Comparison of ENCODE assay signal across 15 cellular contexts in genomic region chr2:128162266-128162665, GRCh38.
"Had no signal": no experiment of that assay in that cellular context is flagged by ENCODE, and none has a peak within 500 bp of the region (broad histone marks: within the 10 kb centered on the region; RNA-seq: fewer than 3 reads in every experiment).

No MANE protein-coding gene starts in this region.

- H3K4me3 ChIP-seq: coronary artery, heart left ventricle, smooth muscle cell, transverse colon had no signal

- H3K4me1 ChIP-seq: transverse colon had no signal

- ATAC-seq: activated T-helper 17 cell treated with anti-CD3 and anti-CD28 coated beads, Interleukin-2, amount 50 U/mL, for 72 hours; left lobe of liver; stimulated activated effector memory CD8-positive, alpha-beta T cell treated with anti-CD3 and anti-CD28 coated beads, Interleukin-12 subunit alpha, Interleukin-12 subunit beta, amount 100 ng/mL, for 72 hours; T-cell had no signal

- H3K4me1 Mint-ChIP-seq: stimulated activated effector memory CD8-positive, alpha-beta T cell treated with anti-CD3 and anti-CD28 coated beads, Interleukin-12 subunit alpha, Interleukin-12 subunit beta, amount 100 ng/mL, for 72 hours had no signal

- H3K4me3 Mint-ChIP-seq: activated B cell treated with CpG ODN at 0.5 μM for 24 hours; activated naive CD4-positive, alpha-beta T cell treated with anti-CD3 and anti-CD28 coated beads for 36 hours; activated T-helper 17 cell treated with anti-CD3 and anti-CD28 coated beads, Interleukin-2, amount 50 U/mL, for 72 hours; stimulated activated effector memory CD8-positive, alpha-beta T cell treated with anti-CD3 and anti-CD28 coated beads, Interleukin-12 subunit alpha, Interleukin-12 subunit beta, amount 100 ng/mL, for 72 hours; T-cell had no signal

- H3K27me3 Mint-ChIP-seq: activated B cell treated with CpG ODN at 0.5 μM for 24 hours; activated T-helper 17 cell treated with anti-CD3 and anti-CD28 coated beads, Interleukin-2, amount 50 U/mL, for 72 hours; T-cell had no signal

- DNase-seq: activated B cell treated with CpG ODN at 0.5 μM for 24 hours; activated CD4-positive, alpha-beta T cell treated with anti-CD3 and anti-CD28 coated beads, Interleukin-2, amount 50 U/mL, for 1 hour; activated naive CD4-positive, alpha-beta T cell treated with anti-CD3 and anti-CD28 coated beads for 36 hours; activated T-cell treated with anti-CD3 and anti-CD28 coated beads for 4 hours; caudate nucleus; effector CD8-positive, alpha-beta T cell; heart left ventricle; islet precursor cell; T-cell; transverse colon had no signal

- H3K9me3 Mint-ChIP-seq: activated B cell treated with CpG ODN at 0.5 μM for 24 hours; activated naive CD4-positive, alpha-beta T cell treated with anti-CD3 and anti-CD28 coated beads for 36 hours; activated T-helper 17 cell treated with anti-CD3 and anti-CD28 coated beads, Interleukin-2, amount 50 U/mL, for 72 hours; stimulated activated effector memory CD8-positive, alpha-beta T cell treated with anti-CD3 and anti-CD28 coated beads, Interleukin-12 subunit alpha, Interleukin-12 subunit beta, amount 100 ng/mL, for 72 hours; T-cell had no signal

- H3K27ac Mint-ChIP-seq: activated B cell treated with CpG ODN at 0.5 μM for 24 hours; activated naive CD4-positive, alpha-beta T cell treated with anti-CD3 and anti-CD28 coated beads for 36 hours; activated T-helper 17 cell treated with anti-CD3 and anti-CD28 coated beads, Interleukin-2, amount 50 U/mL, for 72 hours; stimulated activated effector memory CD8-positive, alpha-beta T cell treated with anti-CD3 and anti-CD28 coated beads, Interleukin-12 subunit alpha, Interleukin-12 subunit beta, amount 100 ng/mL, for 72 hours; T-cell had no signal

- H3K4me2 ChIP-seq: smooth muscle cell had no signal

- H3K27ac ChIP-seq: coronary artery, heart left ventricle, transverse colon had no signal

- H3K9me3 ChIP-seq: heart left ventricle, transverse colon had no signal

- H3K27me3 ChIP-seq: heart left ventricle, transverse colon had no signal
